In the genomic region with DNA sequence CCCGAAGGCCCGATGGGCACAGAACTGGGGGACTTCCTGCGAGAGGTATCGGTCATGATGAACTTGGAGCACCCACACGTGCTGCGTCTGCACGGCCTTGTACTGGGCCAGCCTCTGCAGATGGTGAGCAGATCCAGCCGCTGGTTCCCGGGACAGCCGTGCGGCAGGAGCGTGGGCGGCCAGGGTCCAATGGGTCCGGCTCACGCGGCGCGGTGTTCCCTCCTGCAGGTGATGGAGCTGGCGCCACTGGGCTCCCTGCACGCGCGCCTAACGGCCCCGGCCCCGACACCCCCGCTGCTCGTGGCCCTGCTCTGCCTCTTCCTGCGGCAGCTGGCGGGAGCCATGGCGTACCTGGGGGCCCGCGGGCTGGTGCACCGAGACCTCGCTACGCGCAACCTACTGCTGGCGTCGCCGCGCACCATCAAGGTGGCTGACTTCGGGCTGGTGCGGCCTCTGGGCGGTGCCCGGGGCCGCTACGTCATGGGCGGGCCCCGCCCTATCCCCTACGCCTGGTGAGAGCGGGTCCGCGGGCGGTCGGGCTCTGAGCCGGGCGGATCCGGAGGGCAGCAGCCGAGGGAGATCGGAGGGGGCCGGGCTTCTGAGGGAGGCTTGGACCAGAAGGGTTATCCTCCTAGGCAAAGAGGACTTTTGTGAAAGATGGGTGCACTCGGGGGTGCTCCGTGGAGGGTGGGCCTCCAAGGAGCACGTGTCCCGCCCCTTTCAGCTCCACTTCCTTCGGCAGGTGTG, we compare ENCODE assay signal across 6 cellular contexts. TPM values are rescaled to one million over a fixed set of nuclear protein-coding genes. Genes with fewer than 3 reads are reported as not detected.
A peak's percentile ranks its signal among the peaks of the same experiment; 100 is the strongest.
DNase-seq lines count a peak whose midpoint lies in the region; ATAC-seq lines count a peak whose summit lies in the region.

No MANE protein-coding gene starts in this region.

- H3K27ac Mint-ChIP-seq in immature natural killer cell, result no peak overlapping the region
- peak overlapping the region; percentile 76 for H3K27ac Mint-ChIP-seq in stimulated activated effector memory CD8-positive, alpha-beta T cell treated with anti-CD3 and anti-CD28 coated beads, Interleukin-12 subunit alpha, Interleukin-12 subunit beta, amount 100 ng/mL, for 72 hours

- peaks cover 0 to 1% (median 0%) of the 10 kb centered on the region in 6 donors for H3K9me3 Mint-ChIP-seq in immature natural killer cell
- no peaks in the 10 kb centered on the region for H3K9me3 Mint-ChIP-seq in stimulated activated effector memory CD8-positive, alpha-beta T cell treated with anti-CD3 and anti-CD28 coated beads, Interleukin-12 subunit alpha, Interleukin-12 subunit beta, amount 100 ng/mL, for 72 hours

- peak overlapping the region; percentile 57 to 78 (median 68) for H3K4me3 Mint-ChIP-seq in immature natural killer cell
- peak overlapping the region; percentile 71 for H3K4me3 Mint-ChIP-seq in stimulated activated effector memory CD8-positive, alpha-beta T cell treated with anti-CD3 and anti-CD28 coated beads, Interleukin-12 subunit alpha, Interleukin-12 subunit beta, amount 100 ng/mL, for 72 hours

- peaks cover 0 to 10% of the 10 kb centered on the region in 2 donors for H3K4me1 Mint-ChIP-seq in immature natural killer cell
- peaks cover 8% of the 10 kb centered on the region for H3K4me1 Mint-ChIP-seq in stimulated activated effector memory CD8-positive, alpha-beta T cell treated with anti-CD3 and anti-CD28 coated beads, Interleukin-12 subunit alpha, Interleukin-12 subunit beta, amount 100 ng/mL, for 72 hours

- H3K36me3 Mint-ChIP-seq in immature natural killer cell, result no peaks in the 10 kb centered on the region
- H3K36me3 Mint-ChIP-seq in stimulated activated effector memory CD8-positive, alpha-beta T cell treated with anti-CD3 and anti-CD28 coated beads, Interleukin-12 subunit alpha, Interleukin-12 subunit beta, amount 100 ng/mL, for 72 hours, result peaks cover 24% of the 10 kb centered on the region

- DNase-seq in CD1c-positive myeloid dendritic cell (ENCODE audit: extremely low spot score) (peak; percentile 64), immature natural killer cell (peak; percentile 58 to 69 (median 66))
- peak; percentile 86 to 89 for DNase-seq in activated T-cell treated with anti-CD3 and anti-CD28 coated beads, Interleukin-2, amount 50 U/mL, for 48 hours
- peak; percentile 68 to 85 for DNase-seq in stimulated activated effector memory CD8-positive, alpha-beta T cell treated with anti-CD3 and anti-CD28 coated beads, Interleukin-12 subunit alpha, Interleukin-12 subunit beta, amount 100 ng/mL, for 72 hours (ENCODE audit: low spot score in 2 of 2)

- ATAC-seq in HG03280 (IDR thresholded peaks at IDR 0.05; ENCODE audit: unreplicated experiment) (peak; percentile 84), HG03139 (IDR thresholded peaks at IDR 0.05; ENCODE audit: unreplicated experiment) (no peak)
- peak; percentile 98 for ATAC-seq in stimulated activated effector memory CD8-positive, alpha-beta T cell treated with anti-CD3 and anti-CD28 coated beads, Interleukin-12 subunit alpha, Interleukin-12 subunit beta, amount 100 ng/mL, for 72 hours

- H3K27me3 Mint-ChIP-seq in immature natural killer cell (ENCODE audit: low read depth in 3 of 3), result peaks cover 11 to 14% (median 13%) of the 10 kb centered on the region in 3 donors

RNA-seq across cellular contexts. Expression of gene TNK1, which starts 3.0 kb away (rescaled TPM):
- polyA plus RNA-seq in immature natural killer cell, result under 1 TPM in 2 of 3 donors, not detected in 1; 0.21 to 0.29 TPM

RNA-seq across cellular contexts. Expression of gene PLSCR3, which starts 10.4 kb away (rescaled TPM):
- polyA plus RNA-seq in immature natural killer cell, result 10 to 100 TPM; 38.1 to 82.5 (median 54.2) TPM

RNA-seq across cellular contexts. Expression of gene TMEM256, which starts 20.0 kb away (rescaled TPM):
- polyA plus RNA-seq in immature natural killer cell, result 100 to 1,000 TPM in 1 of 3 donors, 10 to 100 TPM in 2; 30.7 to 116 (median 60.7) TPM

RNA-seq across cellular contexts. Expression of gene NLGN2, which starts 23.7 kb away (rescaled TPM):
- polyA plus RNA-seq in immature natural killer cell, result not detected

RNA-seq across cellular contexts. Expression of gene TMEM95, which starts 29.0 kb away (rescaled TPM):
- polyA plus RNA-seq in immature natural killer cell, result not detected
